Comparison of ENCODE assay signal across 8 cellular contexts in the genomic region with DNA sequence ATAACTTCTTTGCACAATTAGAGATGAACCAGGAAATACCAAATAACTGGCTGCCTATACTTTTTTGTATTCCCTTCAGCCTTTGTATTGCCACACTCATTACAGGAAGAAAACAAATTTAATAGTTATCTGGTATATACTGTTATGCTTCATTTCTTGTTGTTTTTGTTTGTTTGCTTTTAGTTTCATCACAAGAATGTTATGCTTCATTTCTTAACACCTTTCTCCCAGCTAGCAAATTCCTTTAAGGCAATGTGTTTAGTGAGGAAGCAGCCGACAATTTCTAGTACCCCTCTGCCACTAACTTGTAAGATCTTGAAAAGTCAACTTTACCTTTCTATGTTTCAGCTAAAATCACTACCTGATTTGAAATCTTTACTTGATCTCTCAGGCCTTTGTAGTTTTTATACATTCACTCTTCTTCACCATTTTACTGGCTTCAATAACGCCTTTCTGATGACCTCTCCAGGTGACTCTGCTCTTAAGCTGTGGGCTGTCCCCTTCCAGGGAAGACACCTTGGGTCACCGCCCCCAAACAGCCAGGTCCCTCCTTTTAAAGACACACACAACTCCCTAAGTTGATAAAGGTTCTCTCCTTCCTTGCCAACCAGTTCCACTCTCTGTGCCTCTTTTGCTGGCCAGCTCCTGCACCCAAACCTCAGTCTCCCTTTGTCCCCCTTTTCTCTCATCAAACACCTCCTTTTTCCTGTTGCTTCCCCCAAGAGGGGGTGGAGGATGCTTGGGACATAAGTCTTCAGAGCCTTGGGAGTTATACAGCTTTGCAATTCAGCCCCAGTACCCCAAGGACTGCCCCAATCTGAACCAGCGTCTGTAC. TPM values are rescaled to one million over a fixed set of nuclear protein-coding genes. Genes with fewer than 3 reads are reported as not detected.
DNase-seq lines count a peak whose midpoint lies in the region; ATAC-seq, FAIRE-seq and TF ChIP-seq lines count a peak whose summit lies in the region.

No MANE protein-coding gene starts in this region.

- no peaks in the 10 kb centered on the region; a peak in 1 of 5 replicates for H3K36me3 ChIP-seq in HepG2 (replicated peaks in 1 of 2; ENCODE audit: control insufficient read depth in 1 of 2, insufficient read depth in 2 of 2, low read length in 2 of 2)

- peak; percentile 81 for FAIRE-seq in GM12892 (lab: Jason Lieb, UNC)
- FAIRE-seq in HepG2 (lab: Jason Lieb, UNC), result no peak

- peak overlapping the region; percentile 83 for H3K4me3 ChIP-seq in coronary artery
- H3K4me3 ChIP-seq in HepG2 (replicated peaks in 1 of 3; ENCODE audit: insufficient read depth in 1 of 3, low read depth in 2 of 3, low read length in 3 of 3), result peak overlapping the region; percentile 87 to 100 (median 92)

- H3K9ac ChIP-seq in HepG2 (ENCODE audit: insufficient read depth, low read depth, low read length), result peak overlapping the region; percentile 93

- H3K27ac ChIP-seq in coronary artery (peak overlapping the region; percentile 89 to 98), HepG2 (ENCODE audit: extremely low read length, insufficient read depth, low read length) (peak overlapping the region; percentile 79)

- H4K20me1 ChIP-seq in HepG2 (ENCODE audit: insufficient read depth, low read length), result peaks cover 13% of the 10 kb centered on the region

- 14% methylated on average over 4 of the region's 4 CpGs for WGBS in HepG2 (ENCODE audit: low lambda C conversion rate)

- peak; percentile 65 for ATAC-seq in HG03108 (IDR thresholded peaks at IDR 0.05; ENCODE audit: unreplicated experiment)
- ATAC-seq in HepG2, result peak; percentile 71
- no peak for ATAC-seq in HG02588 (IDR thresholded peaks at IDR 0.05; ENCODE audit: unreplicated experiment)

- no peaks in the 10 kb centered on the region for H3K9me3 ChIP-seq in HepG2 (ENCODE audit: low read length)

- no peak for TF ChIP-seq POLR2A in GM12892 (IDR thresholded peaks at IDR 0.05; ENCODE audit: low read depth, low read length)
- TF ChIP-seq POLR2A in HepG2 (IDR thresholded peaks at IDR 0.05; ENCODE audit: insufficient read depth in 1 of 2, low read depth in 2 of 2, low read length in 2 of 2), result peak; percentile 77 to 78

- peak overlapping the region; percentile 81 for H3K4me2 ChIP-seq in HepG2 (ENCODE audit: low read depth, low read length)

- BruUV-seq in HepG2 (replicated peaks; lab: Mats Ljungman, UMichigan), result TSS peak; percentile 64

- peaks cover 1 to 3% of the 10 kb centered on the region in 2 experiments; a peak in 1 of 5 replicates for H3K27me3 ChIP-seq in HepG2 (ENCODE audit: control insufficient read depth in 1 of 2, insufficient read depth in 2 of 2, low read length in 2 of 2)

- CTCF ChIA-PET in HepG2 (lab: Yijun Ruan, JAX; ENCODE audit: low intra/inter-chr PET ratio, low total read pairs), result no interaction called here

- H3K79me2 ChIP-seq in HepG2 (ENCODE audit: insufficient read depth, low read length), result peaks cover 56% of the 10 kb centered on the region

- peak overlapping the region; percentile 11 for H2AFZ ChIP-seq in HepG2 (ENCODE audit: low read length)

- POLR2A ChIA-PET in HepG2 (lab: Yijun Ruan, JAX), result interaction anchor here (0.7 to 2.6 kb wide), 10 partner anchors 8 to 460 kb away, joined by 3 to 14 read pairs (median 3); partner anchors contain the start of genes ACSS2, EIF6, GGT7 and GSS

- TF ChIP-seq RAD21 in HepG2 (CRISPR knock-in tag; IDR thresholded peaks at IDR 0.05), result no peak

- no peak for TF ChIP-seq EP300 in HepG2 (IDR thresholded peaks at IDR 0.05; ENCODE audit: low read depth in 2 of 2, low read length in 2 of 2)
- TF ChIP-seq EP300 in HepG2 (CRISPR knock-in tag; IDR thresholded peaks at IDR 0.05; ENCODE audit: borderline replicate concordance), result no peak

- peaks cover 44% of the 10 kb centered on the region for H3K4me1 ChIP-seq in HepG2 (ENCODE audit: insufficient read depth, low read length)

- TF ChIP-seq CTCF in coronary artery (IDR thresholded peaks at IDR 0.05) (no peak), HepG2 (CRISPR knock-in tag; IDR thresholded peaks at IDR 0.05) (no peak)

- DNase-seq in GM12892 (ENCODE audit: insufficient read length) (peak; percentile 48), NCI-H226 (peak; percentile 37), coronary artery (ENCODE audit: low spot score) (peak; percentile 75), HepG2 (ENCODE audit: low spot score) (peak; percentile 79)
- DNase-seq in activated CD4-positive, alpha-beta T cell treated with anti-CD3 and anti-CD28 coated beads for 24 hours (ENCODE audit: low read depth in 2 of 2), result peak; percentile 57 to 66
- peak; percentile 31 to 53 (median 40) for DNase-seq in stimulated activated CD4-positive, alpha-beta T cell treated with anti-CD3 and anti-CD28 coated beads, TNF-alpha, amount 100 ng/mL, for 1 hour (ENCODE audit: low read depth in 3 of 3, low spot score in 1 of 3)

- in situ Hi-C loops in HepG2 (cut with HindIII; ENCODE audit: extremely low pct_ligation_motif_present, low pct_unique_long_range_greater_than_20kb), result no loop called here

- intact Hi-C loops in HepG2 (cut with micrococcal nuclease; ENCODE audit: unreplicated experiment), result no loop called here

RNA-seq across cellular contexts. Expression of gene NCOA6, which starts 1.2 kb away (rescaled TPM):
- 9.4 TPM for polyA plus RNA-seq in GM12892 (2012; ENCODE audit: missing spikeins)
- total RNA-seq in HepG2 (2016; rRNA removed; fragmentation: Illumina TruSeq; extraction: Trizol), result 11.2 and 27.2 TPM in 2 replicates
- total RNA-seq in HepG2 (2016; cell fraction: cytosol; rRNA removed; fragmentation: Illumina TruSeq; extraction: Trizol; ENCODE audit: low read depth), result 10.4 and 11.1 TPM in 2 replicates
- total RNA-seq in HepG2 (2016; cell fraction: insoluble cytoplasmic fraction; rRNA removed; fragmentation: Illumina TruSeq; extraction: Trizol), result 10.0 and 21.9 TPM in 2 replicates
- 15.1 and 15.3 TPM in 2 replicates for total RNA-seq in HepG2 (2016; cell fraction: membrane; rRNA removed; fragmentation: Illumina TruSeq; extraction: Trizol)
- total RNA-seq in HepG2 (2016; cell fraction: nucleus; rRNA removed; fragmentation: Illumina TruSeq; extraction: Trizol), result 16.1 and 18.2 TPM in 2 replicates
- polyA plus RNA-seq in HepG2 (2011; rRNA removed), result 28.6 and 29.3 TPM in 2 replicates
- polyA plus RNA-seq in HepG2 (2011; cell fraction: cytosol; rRNA removed), result 19.8 and 22.7 TPM in 2 replicates
- polyA plus RNA-seq in HepG2 (2011; cell fraction: nucleus; rRNA removed), result 20.8 and 22.2 TPM in 2 replicates
- 30.9 and 32.8 TPM in 2 replicates for polyA plus RNA-seq in HepG2 (2012)
- 2.3 and 3.5 TPM in 2 replicates for polyA plus RNA-seq in HepG2 (2016; cell fraction: cytosol; fragmentation: Illumina TruSeq; extraction: Trizol; ENCODE audit: low read depth)
- polyA plus RNA-seq in HepG2 (2016; cell fraction: insoluble cytoplasmic fraction; fragmentation: Illumina TruSeq; extraction: Trizol; ENCODE audit: low read depth), result 41.2 and 43.1 TPM in 2 replicates
- 11.7 and 12.0 TPM in 2 replicates for polyA plus RNA-seq in HepG2 (2016; cell fraction: membrane; fragmentation: Illumina TruSeq; extraction: Trizol; ENCODE audit: low read depth)
- 38.3 and 46.0 TPM in 2 replicates for polyA plus RNA-seq in HepG2 (2016; cell fraction: nucleus; fragmentation: Illumina TruSeq; extraction: Trizol; ENCODE audit: insufficient read depth, low read depth)
- polyA minus RNA-seq in HepG2 (2011; rRNA and poly(A)+ RNA removed; ENCODE audit: low replicate concordance), result 27.6 and 32.8 TPM in 2 replicates
- 23.1 and 25.6 TPM in 2 replicates for polyA minus RNA-seq in HepG2 (2011; cell fraction: cytosol; rRNA and poly(A)+ RNA removed)
- polyA minus RNA-seq in HepG2 (2011; cell fraction: nucleus; rRNA and poly(A)+ RNA removed), result 31.0 and 33.2 TPM in 2 replicates

RNA-seq across cellular contexts. Expression of gene GGT7, which starts 48.4 kb away (rescaled TPM):
- polyA plus RNA-seq in GM12892 (2012; ENCODE audit: missing spikeins), result 3.8 TPM
- total RNA-seq in HepG2 (2016; rRNA removed; fragmentation: Illumina TruSeq; extraction: Trizol), result 1.9 and 6.6 TPM in 2 replicates
- 0.97 and 1.8 TPM in 2 replicates for total RNA-seq in HepG2 (2016; cell fraction: cytosol; rRNA removed; fragmentation: Illumina TruSeq; extraction: Trizol; ENCODE audit: low read depth)
- 2.1 and 7.0 TPM in 2 replicates for total RNA-seq in HepG2 (2016; cell fraction: insoluble cytoplasmic fraction; rRNA removed; fragmentation: Illumina TruSeq; extraction: Trizol)
- total RNA-seq in HepG2 (2016; cell fraction: membrane; rRNA removed; fragmentation: Illumina TruSeq; extraction: Trizol), result 1.3 and 1.9 TPM in 2 replicates
- total RNA-seq in HepG2 (2016; cell fraction: nucleus; rRNA removed; fragmentation: Illumina TruSeq; extraction: Trizol), result 13.6 and 13.8 TPM in 2 replicates
- polyA plus RNA-seq in HepG2 (2011; rRNA removed), result 23.0 and 35.3 TPM in 2 replicates
- 8.5 and 11.9 TPM in 2 replicates for polyA plus RNA-seq in HepG2 (2011; cell fraction: cytosol; rRNA removed)
- polyA plus RNA-seq in HepG2 (2011; cell fraction: nucleus; rRNA removed), result 155 and 166 TPM in 2 replicates
- polyA plus RNA-seq in HepG2 (2012), result 16.1 and 18.7 TPM in 2 replicates
- polyA plus RNA-seq in HepG2 (2016; cell fraction: cytosol; fragmentation: Illumina TruSeq; extraction: Trizol; ENCODE audit: low read depth), result 2.2 and 2.3 TPM in 2 replicates
- 3.9 and 4.4 TPM in 2 replicates for polyA plus RNA-seq in HepG2 (2016; cell fraction: insoluble cytoplasmic fraction; fragmentation: Illumina TruSeq; extraction: Trizol; ENCODE audit: low read depth)
- polyA plus RNA-seq in HepG2 (2016; cell fraction: membrane; fragmentation: Illumina TruSeq; extraction: Trizol; ENCODE audit: low read depth), result 2.5 and 2.7 TPM in 2 replicates
- polyA plus RNA-seq in HepG2 (2016; cell fraction: nucleus; fragmentation: Illumina TruSeq; extraction: Trizol; ENCODE audit: insufficient read depth, low read depth), result 54.9 and 57.9 TPM in 2 replicates
- polyA minus RNA-seq in HepG2 (2011; rRNA and poly(A)+ RNA removed; ENCODE audit: low replicate concordance), result 0.12 and 38.2 TPM in 2 replicates
- 6.3 and 6.5 TPM in 2 replicates for polyA minus RNA-seq in HepG2 (2011; cell fraction: cytosol; rRNA and poly(A)+ RNA removed)
- polyA minus RNA-seq in HepG2 (2011; cell fraction: nucleus; rRNA and poly(A)+ RNA removed), result 31.0 and 37.2 TPM in 2 replicates

RNA-seq across cellular contexts. Expression of gene ACSS2, which starts 52.2 kb away (rescaled TPM):
- 18.6 TPM for polyA plus RNA-seq in GM12892 (2012; ENCODE audit: missing spikeins)
- total RNA-seq in HepG2 (2016; rRNA removed; fragmentation: Illumina TruSeq; extraction: Trizol), result 89.7 and 91.7 TPM in 2 replicates
- total RNA-seq in HepG2 (2016; cell fraction: cytosol; rRNA removed; fragmentation: Illumina TruSeq; extraction: Trizol; ENCODE audit: low read depth), result 21.5 and 23.1 TPM in 2 replicates
- total RNA-seq in HepG2 (2016; cell fraction: insoluble cytoplasmic fraction; rRNA removed; fragmentation: Illumina TruSeq; extraction: Trizol), result 83.3 and 83.7 TPM in 2 replicates
- total RNA-seq in HepG2 (2016; cell fraction: membrane; rRNA removed; fragmentation: Illumina TruSeq; extraction: Trizol), result 39.3 and 39.5 TPM in 2 replicates
- total RNA-seq in HepG2 (2016; cell fraction: nucleus; rRNA removed; fragmentation: Illumina TruSeq; extraction: Trizol), result 83.7 and 88.6 TPM in 2 replicates
- polyA plus RNA-seq in HepG2 (2011; rRNA removed), result 72.8 and 120 TPM in 2 replicates
- 48.2 and 82.4 TPM in 2 replicates for polyA plus RNA-seq in HepG2 (2011; cell fraction: cytosol; rRNA removed)
- polyA plus RNA-seq in HepG2 (2011; cell fraction: nucleus; rRNA removed), result 193 and 292 TPM in 2 replicates
- polyA plus RNA-seq in HepG2 (2012), result 108 and 131 TPM in 2 replicates
- 17.6 and 18.7 TPM in 2 replicates for polyA plus RNA-seq in HepG2 (2016; cell fraction: cytosol; fragmentation: Illumina TruSeq; extraction: Trizol; ENCODE audit: low read depth)
- 87.7 and 90.8 TPM in 2 replicates for polyA plus RNA-seq in HepG2 (2016; cell fraction: insoluble cytoplasmic fraction; fragmentation: Illumina TruSeq; extraction: Trizol; ENCODE audit: low read depth)
- polyA plus RNA-seq in HepG2 (2016; cell fraction: membrane; fragmentation: Illumina TruSeq; extraction: Trizol; ENCODE audit: low read depth), result 29.1 and 35.3 TPM in 2 replicates
- polyA plus RNA-seq in HepG2 (2016; cell fraction: nucleus; fragmentation: Illumina TruSeq; extraction: Trizol; ENCODE audit: insufficient read depth, low read depth), result 176 and 178 TPM in 2 replicates
- polyA minus RNA-seq in HepG2 (2011; rRNA and poly(A)+ RNA removed; ENCODE audit: low replicate concordance), result 155 and 246 TPM in 2 replicates
- 49.2 and 69.9 TPM in 2 replicates for polyA minus RNA-seq in HepG2 (2011; cell fraction: cytosol; rRNA and poly(A)+ RNA removed)
- polyA minus RNA-seq in HepG2 (2011; cell fraction: nucleus; rRNA and poly(A)+ RNA removed), result 157 and 295 TPM in 2 replicates
